In genomic region chr15:51738553-51738952, GRCh38 we compare ENCODE assay signal across 11 cellular contexts. TPM values are rescaled to one million over a fixed set of nuclear protein-coding genes. Genes with fewer than 3 reads are reported as not detected.
DNase-seq lines count a peak whose midpoint lies in the region; ATAC-seq and TF ChIP-seq lines count a peak whose summit lies in the region.
"Had no signal": no experiment of that assay in that cellular context is flagged by ENCODE, and none has a peak within 500 bp of the region (broad histone marks: within the 10 kb centered on the region; RNA-seq: fewer than 3 reads in every experiment).

No MANE protein-coding gene starts in this region.

- no peaks in the 10 kb centered on the region for H3K9me3 ChIP-seq in right lobe of liver
- H3K9me3 ChIP-seq in subcutaneous abdominal adipose tissue (ENCODE audit: control insufficient read depth in 5 of 5, low read length in 5 of 5) = no peaks in the 10 kb centered on the region

- no peak for TF ChIP-seq POLR2A in right lobe of liver (IDR thresholded peaks at IDR 0.05)

- H3K36me3 Mint-ChIP-seq in activated CD4-positive, alpha-beta T cell treated with anti-CD3 and anti-CD28 coated beads, Interleukin-2, amount 10 ng/mL, durations not matched to agents 7 days and 5 days (ENCODE audit: low read depth) = peaks cover 8% of the 10 kb centered on the region
- peaks cover under 1 to 4% of the 10 kb centered on the region in 2 donors for H3K36me3 Mint-ChIP-seq in activated naive CD4-positive, alpha-beta T cell treated with anti-CD3 and anti-CD28 coated beads, Interleukin-2, amount 50 U/mL, for 72 hours

- no peak for ATAC-seq in activated naive CD4-positive, alpha-beta T cell treated with anti-CD3 and anti-CD28 coated beads, Interleukin-2, amount 50 U/mL, for 72 hours
- no peak for ATAC-seq in right lobe of liver

- peaks cover under 1% of the 10 kb centered on the region for H3K27me3 Mint-ChIP-seq in activated CD4-positive, alpha-beta T cell treated with anti-CD3 and anti-CD28 coated beads, Interleukin-2, amount 10 ng/mL, durations not matched to agents 7 days and 5 days

- H3K4me3 ChIP-seq in right lobe of liver = no peak overlapping the region
- no peak overlapping the region for H3K4me3 ChIP-seq in subcutaneous abdominal adipose tissue (ENCODE audit: low read depth in 1 of 5, low read length in 5 of 5)

- H3K4me1 ChIP-seq in right lobe of liver (peaks cover 0 to 10% (median 0%) of the 10 kb centered on the region in 4 donors), subcutaneous abdominal adipose tissue (ENCODE audit: control insufficient read depth in 5 of 5, insufficient read depth in 5 of 5, low read length in 5 of 5) (peaks cover 2 to 24% (median 16%) of the 10 kb centered on the region in 5 donors)

- POLR2A ChIA-PET in activated CD4-positive, alpha-beta T cell treated with anti-CD3 and anti-CD28 coated beads, Interleukin-2, amount 10 ng/mL, durations not matched to agents 7 days and 5 days (lab: Charles Lee) = interaction anchor here (0.6 kb wide), 1 partner anchor 268 kb away, joined by 7 read pairs; no protein-coding TSS in a partner anchor

- H3K9me3 Mint-ChIP-seq in activated CD4-positive, alpha-beta T cell treated with anti-CD3 and anti-CD28 coated beads, Interleukin-2, amount 10 ng/mL, durations not matched to agents 7 days and 5 days = no peaks in the 10 kb centered on the region
- no peaks in the 10 kb centered on the region for H3K9me3 Mint-ChIP-seq in activated naive CD4-positive, alpha-beta T cell treated with anti-CD3 and anti-CD28 coated beads, Interleukin-2, amount 50 U/mL, for 72 hours

- WGBS in right lobe of liver (ENCODE audit: insufficient coverage, low coverage, low lambda C conversion rate, missing lambda C conversion rate) = 78% methylated on average over 2 of the region's 2 CpGs

- H3K4me1 Mint-ChIP-seq in activated CD4-positive, alpha-beta T cell treated with anti-CD3 and anti-CD28 coated beads, Interleukin-2, amount 10 ng/mL, durations not matched to agents 7 days and 5 days = peaks cover 43% of the 10 kb centered on the region

- no peak for DNase-seq in activated CD4-positive, alpha-beta T cell treated with anti-CD3 and anti-CD28 coated beads, Interleukin-2, amount 10 ng/mL, durations not matched to agents 7 days and 5 days
- no peak for DNase-seq in activated CD4-positive, alpha-beta T cell treated with anti-CD3 and anti-CD28 coated beads for 1 hour
- DNase-seq in activated naive CD4-positive, alpha-beta T cell treated with anti-CD3 and anti-CD28 coated beads, Interleukin-2, amount 50 U/mL, for 72 hours (ENCODE audit: low spot score in 2 of 2) = no peak
- no peak for DNase-seq in right lobe of liver
- no peak for DNase-seq in activated CD4-positive, CD25-positive, alpha-beta regulatory T cell (lab: John Stamatoyannopoulos, UW)
- no peak for DNase-seq in GDM1 (lab: John Stamatoyannopoulos, UW)
- DNase-seq in H4 (ENCODE audit: low spot score) = no peak
- DNase-seq: islet precursor cell; NCI-H1930; stimulated activated CD4-positive, alpha-beta T cell treated with anti-CD3 and anti-CD28 coated beads, Interleukin-15, amount 100 ng/mL, for 24 hours had no signal

- no peak for TF ChIP-seq CTCF in right lobe of liver (IDR thresholded peaks at IDR 0.05)

- H3K36me3 ChIP-seq in right lobe of liver (no peaks in the 10 kb centered on the region), subcutaneous abdominal adipose tissue (ENCODE audit: control insufficient read depth in 5 of 5, insufficient read depth in 5 of 5, low read length in 5 of 5) (no peaks in the 10 kb centered on the region)

- H3K27ac ChIP-seq in right lobe of liver (peak overlapping the region in 2 of 3 donors; percentile 87 to 89), subcutaneous abdominal adipose tissue (ENCODE audit: low read depth, low read length) (peak overlapping the region; percentile 62)

- CTCF ChIA-PET in activated CD4-positive, alpha-beta T cell treated with anti-CD3 and anti-CD28 coated beads, Interleukin-2, amount 10 ng/mL, durations not matched to agents 7 days and 5 days (lab: Charles Lee) = interaction anchor here (0.8 to 1.4 kb wide), 2 partner anchors 9 to 106 kb away, joined by 3 to 6 read pairs; no protein-coding TSS in a partner anchor

- H3K4me3 Mint-ChIP-seq in activated CD4-positive, alpha-beta T cell treated with anti-CD3 and anti-CD28 coated beads, Interleukin-2, amount 10 ng/mL, durations not matched to agents 7 days and 5 days = peak overlapping the region; percentile 74

- peak overlapping the region; percentile 81 for H3K27ac Mint-ChIP-seq in activated CD4-positive, alpha-beta T cell treated with anti-CD3 and anti-CD28 coated beads, Interleukin-2, amount 10 ng/mL, durations not matched to agents 7 days and 5 days
- peak overlapping the region; percentile 2 to 87 for H3K27ac Mint-ChIP-seq in activated naive CD4-positive, alpha-beta T cell treated with anti-CD3 and anti-CD28 coated beads, Interleukin-2, amount 50 U/mL, for 72 hours

- intact Hi-C loops in right lobe of liver (cut with DNase I) = no loop called here

- H3K27me3 ChIP-seq in right lobe of liver (no peaks in the 10 kb centered on the region), subcutaneous abdominal adipose tissue (ENCODE audit: control insufficient read depth in 5 of 5, insufficient read depth in 4 of 5, low read length in 5 of 5) (no peaks in the 10 kb centered on the region)

- no peak overlapping the region for H3K9ac ChIP-seq in subcutaneous abdominal adipose tissue (ENCODE audit: low read length in 5 of 5)

RNA-seq across cellular contexts. Expression of gene LYSMD2, which starts 1.1 kb away (rescaled TPM):
- 10 to 100 TPM; 18.2 to 23.6 TPM for total RNA-seq in activated CD4-positive, alpha-beta T cell treated with anti-CD3 and anti-CD28 coated beads, Interleukin-2, amount 10 ng/mL, durations not matched to agents 7 days and 5 days
- 10 to 100 TPM; 10.7 to 16.5 TPM for total RNA-seq in activated naive CD4-positive, alpha-beta T cell treated with anti-CD3 and anti-CD28 coated beads, Interleukin-2, amount 50 U/mL, for 72 hours
- total RNA-seq in right lobe of liver = 10 to 100 TPM in 2 of 6 experiments, 1 to 10 TPM in 4; 5.0 to 17.4 (median 8.4) TPM
- 19.3 and 21.3 TPM in 2 replicates for total RNA-seq in H4 (2014; rRNA removed; shearing (Covaris generic))

RNA-seq across cellular contexts. Expression of gene TMOD2, which starts 12.8 kb away (rescaled TPM):
- total RNA-seq in activated CD4-positive, alpha-beta T cell treated with anti-CD3 and anti-CD28 coated beads, Interleukin-2, amount 10 ng/mL, durations not matched to agents 7 days and 5 days = 10 to 100 TPM; 10.9 to 12.8 TPM
- total RNA-seq in activated naive CD4-positive, alpha-beta T cell treated with anti-CD3 and anti-CD28 coated beads, Interleukin-2, amount 50 U/mL, for 72 hours = 1 to 10 TPM; 2.8 to 3.6 TPM
- 1 to 10 TPM; 1.1 to 2.5 (median 1.3) TPM for total RNA-seq in right lobe of liver
- 0.64 and 7.1 TPM in 2 replicates for total RNA-seq in H4 (2014; rRNA removed; shearing (Covaris generic))

RNA-seq across cellular contexts. Expression of gene SCG3, which starts 57.2 kb away (rescaled TPM):
- total RNA-seq in activated CD4-positive, alpha-beta T cell treated with anti-CD3 and anti-CD28 coated beads, Interleukin-2, amount 10 ng/mL, durations not matched to agents 7 days and 5 days = not detected
- under 1 TPM in 1 of 2 donors, not detected in 1; 0.11 TPM for total RNA-seq in activated naive CD4-positive, alpha-beta T cell treated with anti-CD3 and anti-CD28 coated beads, Interleukin-2, amount 50 U/mL, for 72 hours
- not detected for total RNA-seq in right lobe of liver
- not detected in 2 replicates for total RNA-seq in H4 (2014; rRNA removed; shearing (Covaris generic))
